In the genomic region with DNA sequence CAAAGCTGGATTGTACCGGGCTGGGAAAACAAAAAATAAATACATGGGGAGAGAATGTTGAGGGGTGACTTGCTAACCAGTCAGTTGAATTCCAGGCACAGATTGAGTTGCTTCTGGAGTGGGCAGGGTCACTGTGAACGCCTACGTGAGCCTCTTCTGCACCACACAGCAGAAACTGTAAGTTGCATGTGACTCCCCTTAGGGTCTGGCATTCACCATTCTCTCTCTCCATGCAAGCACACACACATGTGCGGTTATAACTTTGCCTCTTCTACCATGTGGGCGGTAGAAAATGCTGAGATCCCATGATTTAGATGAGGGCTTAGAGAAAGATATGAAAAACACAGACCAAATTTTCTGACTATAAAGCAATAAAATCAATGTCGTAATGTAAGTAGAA, we compare ENCODE assay signal across 1 cellular context.
TF ChIP-seq lines count a peak whose summit lies in the region.

No MANE protein-coding gene starts in this region.

TF ChIP-seq in H1, 55 proteins besides CTCF, POLR2A, EP300 and RAD21:
- TF ChIP-seq RFX5 (IDR thresholded peaks at IDR 0.05; ENCODE audit: borderline replicate concordance, low read depth, low read length) (no peak), SP2 (IDR thresholded peaks at IDR 0.05; ENCODE audit: low read length) (no peak), BRCA1 (IDR thresholded peaks at IDR 0.05; ENCODE audit: low read depth, low read length) (no peak), EZH2 (IDR thresholded peaks at IDR 0.05; ENCODE audit: low read depth, low read length, severe bottlenecking) (no peak), JUN (IDR thresholded peaks at IDR 0.05; ENCODE audit: low read depth, low read length) (no peak), GTF2F1 (IDR thresholded peaks at IDR 0.05; ENCODE audit: borderline replicate concordance, low read depth, low read length) (no peak), BACH1 (IDR thresholded peaks at IDR 0.05; ENCODE audit: low read length) (no peak), CREB1 (IDR thresholded peaks at IDR 0.05) (no peak), SIX5 (IDR thresholded peaks at IDR 0.05; ENCODE audit: low read depth, low read length) (no peak), POU5F1 (IDR thresholded peaks at IDR 0.05; ENCODE audit: low read depth, low read length) (no peak), CBX8 (IDR thresholded peaks at IDR 0.05; ENCODE audit: borderline replicate concordance, low read depth, low read length) (no peak), JUND (IDR thresholded peaks at IDR 0.05; ENCODE audit: low read length) (no peak), SIN3A (conservative IDR thresholded peaks at IDR 0.05 in 1 of 2, IDR thresholded peaks at IDR 0.05 in 1 of 2; ENCODE audit: low read depth in 1 of 2, low read length in 2 of 2) (no peak), FOSL1 (IDR thresholded peaks at IDR 0.05; ENCODE audit: insufficient read depth, low read depth, low read length) (no peak), RNF2 (IDR thresholded peaks at IDR 0.05; ENCODE audit: borderline replicate concordance, low read depth, low read length, missing control alignments, poor library complexity, severe bottlenecking) (no peak), KDM1A (IDR thresholded peaks at IDR 0.05; ENCODE audit: borderline replicate concordance, low read length) (no peak)
- TF ChIP-seq, protein P1, sequence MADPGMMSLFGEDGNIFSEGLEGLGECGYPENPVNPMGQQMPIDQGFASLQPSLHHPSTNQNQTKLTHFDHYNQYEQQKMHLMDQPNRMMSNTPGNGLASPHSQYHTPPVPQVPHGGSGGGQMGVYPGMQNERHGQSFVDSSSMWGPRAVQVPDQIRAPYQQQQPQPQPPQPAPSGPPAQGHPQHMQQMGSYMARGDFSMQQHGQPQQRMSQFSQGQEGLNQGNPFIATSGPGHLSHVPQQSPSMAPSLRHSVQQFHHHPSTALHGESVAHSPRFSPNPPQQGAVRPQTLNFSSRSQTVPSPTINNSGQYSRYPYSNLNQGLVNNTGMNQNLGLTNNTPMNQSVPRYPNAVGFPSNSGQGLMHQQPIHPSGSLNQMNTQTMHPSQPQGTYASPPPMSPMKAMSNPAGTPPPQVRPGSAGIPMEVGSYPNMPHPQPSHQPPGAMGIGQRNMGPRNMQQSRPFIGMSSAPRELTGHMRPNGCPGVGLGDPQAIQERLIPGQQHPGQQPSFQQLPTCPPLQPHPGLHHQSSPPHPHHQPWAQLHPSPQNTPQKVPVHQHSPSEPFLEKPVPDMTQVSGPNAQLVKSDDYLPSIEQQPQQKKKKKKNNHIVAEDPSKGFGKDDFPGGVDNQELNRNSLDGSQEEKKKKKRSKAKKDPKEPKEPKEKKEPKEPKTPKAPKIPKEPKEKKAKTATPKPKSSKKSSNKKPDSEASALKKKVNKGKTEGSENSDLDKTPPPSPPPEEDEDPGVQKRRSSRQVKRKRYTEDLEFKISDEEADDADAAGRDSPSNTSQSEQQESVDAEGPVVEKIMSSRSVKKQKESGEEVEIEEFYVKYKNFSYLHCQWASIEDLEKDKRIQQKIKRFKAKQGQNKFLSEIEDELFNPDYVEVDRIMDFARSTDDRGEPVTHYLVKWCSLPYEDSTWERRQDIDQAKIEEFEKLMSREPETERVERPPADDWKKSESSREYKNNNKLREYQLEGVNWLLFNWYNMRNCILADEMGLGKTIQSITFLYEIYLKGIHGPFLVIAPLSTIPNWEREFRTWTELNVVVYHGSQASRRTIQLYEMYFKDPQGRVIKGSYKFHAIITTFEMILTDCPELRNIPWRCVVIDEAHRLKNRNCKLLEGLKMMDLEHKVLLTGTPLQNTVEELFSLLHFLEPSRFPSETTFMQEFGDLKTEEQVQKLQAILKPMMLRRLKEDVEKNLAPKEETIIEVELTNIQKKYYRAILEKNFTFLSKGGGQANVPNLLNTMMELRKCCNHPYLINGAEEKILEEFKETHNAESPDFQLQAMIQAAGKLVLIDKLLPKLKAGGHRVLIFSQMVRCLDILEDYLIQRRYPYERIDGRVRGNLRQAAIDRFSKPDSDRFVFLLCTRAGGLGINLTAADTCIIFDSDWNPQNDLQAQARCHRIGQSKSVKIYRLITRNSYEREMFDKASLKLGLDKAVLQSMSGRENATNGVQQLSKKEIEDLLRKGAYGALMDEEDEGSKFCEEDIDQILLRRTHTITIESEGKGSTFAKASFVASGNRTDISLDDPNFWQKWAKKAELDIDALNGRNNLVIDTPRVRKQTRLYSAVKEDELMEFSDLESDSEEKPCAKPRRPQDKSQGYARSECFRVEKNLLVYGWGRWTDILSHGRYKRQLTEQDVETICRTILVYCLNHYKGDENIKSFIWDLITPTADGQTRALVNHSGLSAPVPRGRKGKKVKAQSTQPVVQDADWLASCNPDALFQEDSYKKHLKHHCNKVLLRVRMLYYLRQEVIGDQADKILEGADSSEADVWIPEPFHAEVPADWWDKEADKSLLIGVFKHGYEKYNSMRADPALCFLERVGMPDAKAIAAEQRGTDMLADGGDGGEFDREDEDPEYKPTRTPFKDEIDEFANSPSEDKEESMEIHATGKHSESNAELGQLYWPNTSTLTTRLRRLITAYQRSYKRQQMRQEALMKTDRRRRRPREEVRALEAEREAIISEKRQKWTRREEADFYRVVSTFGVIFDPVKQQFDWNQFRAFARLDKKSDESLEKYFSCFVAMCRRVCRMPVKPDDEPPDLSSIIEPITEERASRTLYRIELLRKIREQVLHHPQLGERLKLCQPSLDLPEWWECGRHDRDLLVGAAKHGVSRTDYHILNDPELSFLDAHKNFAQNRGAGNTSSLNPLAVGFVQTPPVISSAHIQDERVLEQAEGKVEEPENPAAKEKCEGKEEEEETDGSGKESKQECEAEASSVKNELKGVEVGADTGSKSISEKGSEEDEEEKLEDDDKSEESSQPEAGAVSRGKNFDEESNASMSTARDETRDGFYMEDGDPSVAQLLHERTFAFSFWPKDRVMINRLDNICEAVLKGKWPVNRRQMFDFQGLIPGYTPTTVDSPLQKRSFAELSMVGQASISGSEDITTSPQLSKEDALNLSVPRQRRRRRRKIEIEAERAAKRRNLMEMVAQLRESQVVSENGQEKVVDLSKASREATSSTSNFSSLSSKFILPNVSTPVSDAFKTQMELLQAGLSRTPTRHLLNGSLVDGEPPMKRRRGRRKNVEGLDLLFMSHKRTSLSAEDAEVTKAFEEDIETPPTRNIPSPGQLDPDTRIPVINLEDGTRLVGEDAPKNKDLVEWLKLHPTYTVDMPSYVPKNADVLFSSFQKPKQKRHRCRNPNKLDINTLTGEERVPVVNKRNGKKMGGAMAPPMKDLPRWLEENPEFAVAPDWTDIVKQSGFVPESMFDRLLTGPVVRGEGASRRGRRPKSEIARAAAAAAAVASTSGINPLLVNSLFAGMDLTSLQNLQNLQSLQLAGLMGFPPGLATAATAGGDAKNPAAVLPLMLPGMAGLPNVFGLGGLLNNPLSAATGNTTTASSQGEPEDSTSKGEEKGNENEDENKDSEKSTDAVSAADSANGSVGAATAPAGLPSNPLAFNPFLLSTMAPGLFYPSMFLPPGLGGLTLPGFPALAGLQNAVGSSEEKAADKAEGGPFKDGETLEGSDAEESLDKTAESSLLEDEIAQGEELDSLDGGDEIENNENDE (IDR thresholded peaks at IDR 0.05; ENCODE audit: insufficient replicate concordance, low read length), result no peak
